17 cellular contexts compared by ENCODE assay signal in the genomic region with DNA sequence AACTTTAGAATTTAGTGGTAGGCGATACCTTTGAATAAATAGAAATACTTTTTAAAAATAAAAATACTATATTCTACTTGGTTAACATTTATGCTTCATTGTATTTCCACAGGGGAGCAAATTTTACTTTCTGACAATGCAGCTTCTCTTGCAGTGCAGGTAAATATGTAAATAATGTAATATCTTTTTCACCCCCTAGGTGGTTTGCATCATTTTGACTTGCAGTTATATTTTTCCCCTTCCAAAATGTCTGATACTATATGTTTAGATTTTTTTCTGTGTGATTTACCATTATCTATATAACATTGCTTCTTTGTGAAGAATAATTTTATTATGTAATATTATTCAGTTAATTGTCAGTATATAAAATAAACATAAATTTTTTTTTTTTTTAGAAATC.
"Had no signal": no experiment of that assay in that cellular context is flagged by ENCODE, and none has a peak within 500 bp of the region (broad histone marks: within the 10 kb centered on the region; RNA-seq: fewer than 3 reads in every experiment).

No MANE protein-coding gene starts in this region.

- DNase-seq: activated CD4-positive, alpha-beta T cell treated with anti-CD3 and anti-CD28 coated beads for 4 hours; activated CD8-positive, alpha-beta memory T cell treated with anti-CD3 and anti-CD28 coated beads, Interleukin-2, amount 50 U/mL, for 4 hours; activated CD8-positive, alpha-beta T cell treated with anti-CD3 and anti-CD28 coated beads for 36 hours; activated naive CD4-positive, alpha-beta T cell; aorta; Karpas-422; MM.1S; NCI-H1105 treated with DMSO at 0.1 percent for 48 hours; NCI-H1436 treated with DMSO at 0.1 percent for 48 hours; NCI-H187; NCI-H524; Peyer's patch; Right ventricle myocardium superior; SJCRH30; T-helper 1 cell had no signal

- H3K27ac Mint-ChIP-seq: activated CD8-positive, alpha-beta T cell treated with anti-CD3 and anti-CD28 coated beads for 36 hours; activated naive CD4-positive, alpha-beta T cell treated with anti-CD3 and anti-CD28 coated beads, Interleukin-2, amount 50 U/mL, for 24 hours had no signal

- H3K4me3 Mint-ChIP-seq: activated CD8-positive, alpha-beta T cell treated with anti-CD3 and anti-CD28 coated beads for 36 hours; activated naive CD4-positive, alpha-beta T cell treated with anti-CD3 and anti-CD28 coated beads, Interleukin-2, amount 50 U/mL, for 24 hours had no signal

- H3K9me3 Mint-ChIP-seq: activated CD8-positive, alpha-beta T cell treated with anti-CD3 and anti-CD28 coated beads for 36 hours; activated naive CD4-positive, alpha-beta T cell treated with anti-CD3 and anti-CD28 coated beads, Interleukin-2, amount 50 U/mL, for 24 hours had no signal

- H3K27me3 Mint-ChIP-seq: activated CD8-positive, alpha-beta T cell treated with anti-CD3 and anti-CD28 coated beads for 36 hours; activated naive CD4-positive, alpha-beta T cell treated with anti-CD3 and anti-CD28 coated beads, Interleukin-2, amount 50 U/mL, for 24 hours had no signal

- FAIRE-seq: K562 had no signal
